Comparison of ENCODE assay signal across 16 cellular contexts in genomic region chr12:1839464-1839863, GRCh38. TPM values are rescaled to one million over a fixed set of nuclear protein-coding genes. Genes with fewer than 3 reads are reported as not detected.
"Had no signal": no experiment of that assay in that cellular context is flagged by ENCODE, and none has a peak within 500 bp of the region (broad histone marks: within the 10 kb centered on the region; RNA-seq: fewer than 3 reads in every experiment).

No MANE protein-coding gene starts in this region.

- H3K27me3 ChIP-seq: brain microvascular endothelial cell, right lobe of liver, uterus had no signal

- H3K9me3 Mint-ChIP-seq: activated naive CD4-positive, alpha-beta T cell treated with anti-CD3 and anti-CD28 coated beads, Interleukin-2, amount 50 U/mL, for 24 hours; stimulated activated naive CD8-positive, alpha-beta T cell treated with anti-CD3 and anti-CD28 coated beads, Interleukin-15, Interleukin-2, amounts not matched to agents 100 ng/mL and 50 ng/mL, for 24 hours had no signal

- H3K4me3 ChIP-seq: esophagus muscularis mucosa, prostate gland, right lobe of liver, thoracic aorta, uterus had no signal

- H3K9me3 ChIP-seq: esophagus muscularis mucosa, prostate gland, right lobe of liver, thoracic aorta, uterus had no signal

- H3K27ac ChIP-seq: brain microvascular endothelial cell, esophagus muscularis mucosa, prostate gland, right lobe of liver, thoracic aorta, uterus had no signal

- H3K36me3 ChIP-seq: brain microvascular endothelial cell, esophagus muscularis mucosa, prostate gland, right lobe of liver, thoracic aorta, uterus had no signal

- H3K27ac Mint-ChIP-seq: activated naive CD4-positive, alpha-beta T cell treated with anti-CD3 and anti-CD28 coated beads, Interleukin-2, amount 50 U/mL, for 24 hours; stimulated activated naive CD8-positive, alpha-beta T cell treated with anti-CD3 and anti-CD28 coated beads, Interleukin-15, Interleukin-2, amounts not matched to agents 100 ng/mL and 50 ng/mL, for 24 hours had no signal

- DNase-seq: brain microvascular endothelial cell; cerebellar nuclear complex; left colon; stimulated activated CD4-positive, alpha-beta T cell treated with anti-CD3 and anti-CD28 coated beads, Interleukin-12 subunit alpha, Interleukin-12 subunit beta, amount 100 ng/mL, for 4 hours; stimulated activated CD4-positive, alpha-beta T cell treated with anti-CD3 and anti-CD28 coated beads, Interleukin-4, amount 100 ng/mL, for 1 hour; stimulated activated CD8-positive, alpha-beta memory T cell treated with anti-CD3 and anti-CD28 coated beads, Interleukin-4, amount 100 ng/mL, for 48 hours; T-helper 2 cell; uterus had no signal

- H3K4me3 Mint-ChIP-seq: activated naive CD4-positive, alpha-beta T cell treated with anti-CD3 and anti-CD28 coated beads, Interleukin-2, amount 50 U/mL, for 24 hours; stimulated activated naive CD8-positive, alpha-beta T cell treated with anti-CD3 and anti-CD28 coated beads, Interleukin-15, Interleukin-2, amounts not matched to agents 100 ng/mL and 50 ng/mL, for 24 hours had no signal

- H3K4me1 ChIP-seq: esophagus muscularis mucosa, prostate gland, right lobe of liver, uterus had no signal

- H3K36me3 Mint-ChIP-seq: activated naive CD4-positive, alpha-beta T cell treated with anti-CD3 and anti-CD28 coated beads, Interleukin-2, amount 50 U/mL, for 24 hours had no signal

- ATAC-seq: activated CD4-positive, CD25-positive, alpha-beta regulatory T cell treated with anti-CD3 and anti-CD28 coated beads, Interleukin-2, amount 50 U/mL, for 24 hours; left colon; right lobe of liver had no signal

- H3K27me3 Mint-ChIP-seq: activated naive CD4-positive, alpha-beta T cell treated with anti-CD3 and anti-CD28 coated beads, Interleukin-2, amount 50 U/mL, for 24 hours had no signal

- H3K4me1 Mint-ChIP-seq: activated naive CD4-positive, alpha-beta T cell treated with anti-CD3 and anti-CD28 coated beads, Interleukin-2, amount 50 U/mL, for 24 hours had no signal

RNA-seq across cellular contexts. Expression of gene LRTM2, which starts 19.1 kb away (rescaled TPM):
- total RNA-seq: fibroblast of villous mesenchyme, left colon, prostate gland, right lobe of liver, thoracic aorta, uterus had no signal
